1 cellular context compared by ENCODE assay signal in the genomic region with DNA sequence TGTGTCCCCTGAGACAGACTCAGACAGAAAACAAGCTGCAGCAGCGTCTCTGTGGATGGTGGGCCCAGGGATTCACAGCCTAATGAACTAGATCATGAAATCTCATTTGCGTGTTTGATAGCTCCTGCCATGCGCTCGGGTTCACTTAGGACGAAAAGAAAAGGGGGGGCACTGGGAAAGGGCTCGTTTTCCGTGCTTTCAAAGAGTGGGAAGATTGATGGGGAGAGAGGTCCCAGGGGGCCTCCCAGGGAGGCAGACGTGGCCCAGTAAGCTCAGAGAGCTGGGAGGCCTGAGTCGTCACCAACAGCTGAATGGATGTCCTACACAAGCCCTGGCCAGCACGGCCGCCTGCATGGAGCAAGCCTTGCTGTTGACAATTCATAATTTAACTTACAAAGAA.
TF ChIP-seq lines count a peak whose summit lies in the region.

No MANE protein-coding gene starts in this region.

TF ChIP-seq in WTC11, 78 proteins besides CTCF, POLR2A, EP300 and RAD21 (continued from another document):
- TF ChIP-seq STAT6 (CRISPR knock-in tag; conservative IDR thresholded peaks at IDR 0.05; ENCODE audit: low read depth), result no peak
- TF ChIP-seq, protein P1, sequence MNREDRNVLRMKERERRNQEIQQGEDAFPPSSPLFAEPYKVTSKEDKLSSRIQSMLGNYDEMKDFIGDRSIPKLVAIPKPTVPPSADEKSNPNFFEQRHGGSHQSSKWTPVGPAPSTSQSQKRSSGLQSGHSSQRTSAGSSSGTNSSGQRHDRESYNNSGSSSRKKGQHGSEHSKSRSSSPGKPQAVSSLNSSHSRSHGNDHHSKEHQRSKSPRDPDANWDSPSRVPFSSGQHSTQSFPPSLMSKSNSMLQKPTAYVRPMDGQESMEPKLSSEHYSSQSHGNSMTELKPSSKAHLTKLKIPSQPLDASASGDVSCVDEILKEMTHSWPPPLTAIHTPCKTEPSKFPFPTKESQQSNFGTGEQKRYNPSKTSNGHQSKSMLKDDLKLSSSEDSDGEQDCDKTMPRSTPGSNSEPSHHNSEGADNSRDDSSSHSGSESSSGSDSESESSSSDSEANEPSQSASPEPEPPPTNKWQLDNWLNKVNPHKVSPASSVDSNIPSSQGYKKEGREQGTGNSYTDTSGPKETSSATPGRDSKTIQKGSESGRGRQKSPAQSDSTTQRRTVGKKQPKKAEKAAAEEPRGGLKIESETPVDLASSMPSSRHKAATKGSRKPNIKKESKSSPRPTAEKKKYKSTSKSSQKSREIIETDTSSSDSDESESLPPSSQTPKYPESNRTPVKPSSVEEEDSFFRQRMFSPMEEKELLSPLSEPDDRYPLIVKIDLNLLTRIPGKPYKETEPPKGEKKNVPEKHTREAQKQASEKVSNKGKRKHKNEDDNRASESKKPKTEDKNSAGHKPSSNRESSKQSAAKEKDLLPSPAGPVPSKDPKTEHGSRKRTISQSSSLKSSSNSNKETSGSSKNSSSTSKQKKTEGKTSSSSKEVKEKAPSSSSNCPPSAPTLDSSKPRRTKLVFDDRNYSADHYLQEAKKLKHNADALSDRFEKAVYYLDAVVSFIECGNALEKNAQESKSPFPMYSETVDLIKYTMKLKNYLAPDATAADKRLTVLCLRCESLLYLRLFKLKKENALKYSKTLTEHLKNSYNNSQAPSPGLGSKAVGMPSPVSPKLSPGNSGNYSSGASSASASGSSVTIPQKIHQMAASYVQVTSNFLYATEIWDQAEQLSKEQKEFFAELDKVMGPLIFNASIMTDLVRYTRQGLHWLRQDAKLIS (CRISPR knock-in tag; IDR thresholded peaks at IDR 0.05; ENCODE audit: borderline replicate concordance), result no peak
- TF ChIP-seq NFATC4 (CRISPR knock-in tag; IDR thresholded peaks at IDR 0.05), result no peak
- no peak for TF ChIP-seq MXD4 (CRISPR knock-in tag; IDR thresholded peaks at IDR 0.05; ENCODE audit: borderline replicate concordance)
- no peak for TF ChIP-seq CREM (CRISPR knock-in tag; IDR thresholded peaks at IDR 0.05)
- TF ChIP-seq, protein P2, sequence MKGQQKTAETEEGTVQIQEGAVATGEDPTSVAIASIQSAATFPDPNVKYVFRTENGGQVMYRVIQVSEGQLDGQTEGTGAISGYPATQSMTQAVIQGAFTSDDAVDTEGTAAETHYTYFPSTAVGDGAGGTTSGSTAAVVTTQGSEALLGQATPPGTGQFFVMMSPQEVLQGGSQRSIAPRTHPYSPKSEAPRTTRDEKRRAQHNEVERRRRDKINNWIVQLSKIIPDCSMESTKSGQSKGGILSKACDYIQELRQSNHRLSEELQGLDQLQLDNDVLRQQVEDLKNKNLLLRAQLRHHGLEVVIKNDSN (CRISPR knock-in tag; IDR thresholded peaks at IDR 0.05), result no peak
- TF ChIP-seq PREB (CRISPR knock-in tag; IDR thresholded peaks at IDR 0.05; ENCODE audit: borderline replicate concordance), result no peak
